In the genomic region with DNA sequence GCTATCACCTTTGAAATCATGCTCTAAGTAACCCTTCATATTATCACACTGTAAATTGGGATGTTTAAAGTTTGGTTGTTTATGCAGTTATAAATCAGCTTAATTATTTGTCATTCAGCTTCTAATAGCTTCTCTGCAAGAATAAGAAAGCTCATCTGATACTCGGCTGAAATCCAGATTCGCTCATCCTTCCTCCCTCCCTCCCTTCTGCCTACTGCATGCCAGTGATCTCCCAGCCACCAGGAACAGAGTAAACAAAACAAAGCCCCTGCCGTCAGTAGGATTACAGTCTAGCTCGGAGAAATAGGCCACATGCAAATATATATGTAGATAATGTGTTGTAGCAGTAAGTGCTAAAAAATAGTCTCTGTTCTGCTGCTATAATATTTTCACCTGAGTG, we compare ENCODE assay signal across 34 cellular contexts.
"Had no signal": no experiment of that assay in that cellular context is flagged by ENCODE, and none has a peak within 500 bp of the region (broad histone marks: within the 10 kb centered on the region; RNA-seq: fewer than 3 reads in every experiment).

No MANE protein-coding gene starts in this region.

- H3K27ac ChIP-seq: adrenal gland, body of pancreas, breast epithelium, KMS-11, Peyer's patch, VCaP had no signal

- H3K4me3 ChIP-seq: adrenal gland, body of pancreas, breast epithelium, Peyer's patch had no signal

- H3K4me1 ChIP-seq: adrenal gland, body of pancreas, breast epithelium, Peyer's patch had no signal

- H3K27me3 ChIP-seq: adrenal gland, body of pancreas, breast epithelium, Peyer's patch had no signal

- H3K36me3 ChIP-seq: adrenal gland, breast epithelium, Peyer's patch had no signal

- DNase-seq: activated B cell treated with CpG ODN at 0.5 μM for 24 hours; activated CD4-positive, alpha-beta memory T cell treated with anti-CD3 and anti-CD28 coated beads for 36 hours; activated CD4-positive, alpha-beta T cell treated with anti-CD3 and anti-CD28 coated beads for 4 hours; activated CD4-positive, alpha-beta T cell treated with anti-CD3 and anti-CD28 coated beads, Interleukin-2, amount 50 U/mL, for 1 hour; activated CD4-positive, CD25-positive, alpha-beta regulatory T cell treated with anti-CD3 and anti-CD28 coated beads, Interleukin-2, amount 50 U/mL, for 72 hours; activated CD8-positive, alpha-beta memory T cell treated with anti-CD3 and anti-CD28 coated beads, Interleukin-2, amount 50 U/mL, for 4 hours; activated gamma-delta T cell treated with Interleukin-2 at 50 U/mL for 16 hours; activated naive CD4-positive, alpha-beta T cell treated with anti-CD3 and anti-CD28 coated beads for 36 hours; activated T-cell treated with anti-CD3 and anti-CD28 coated beads for 4 hours; activated T-cell treated with anti-CD3 and anti-CD28 coated beads, Interleukin-2, amount 50 U/mL, for 4 hours; adrenal gland; body of pancreas; NCI-H1092 treated with DMSO at 0.1 percent for 48 hours; NCI-H1417; NCI-H146; NCI-H187; NCI-H2029 treated with DMSO at 0.1 percent for 48 hours; NCI-H2107; NCI-H2171; NCI-H510A; NCI-H526; NCI-H748 treated with DMSO at 0.1 percent for 48 hours; NK-92 treated with Interleukin-12 subunit alpha and Interleukin-12 subunit beta, amount 100 ng/mL, for 24 hours; PC-3; Peyer's patch; RPMI8226; SW 1271; T-helper 1 cell; T-helper 2 cell; T-helper 9 cell had no signal

- ATAC-seq: activated naive CD4-positive, alpha-beta T cell treated with anti-CD3 and anti-CD28 coated beads, Interleukin-2, amount 50 U/mL, for 72 hours; activated T-cell treated with anti-CD3 and anti-CD28 coated beads, Interleukin-2, amount 50 U/mL, for 4 hours; body of pancreas; PC-3 had no signal

- H3K9me3 ChIP-seq: adrenal gland, body of pancreas, breast epithelium, Peyer's patch had no signal
